8 cellular contexts compared by ENCODE assay signal in genomic region chr20:24992420-24993205, GRCh38. TPM values are rescaled to one million over a fixed set of nuclear protein-coding genes. Genes with fewer than 3 reads are reported as not detected.
DNase-seq lines count a peak whose midpoint lies in the region; ATAC-seq lines count a peak whose summit lies in the region.

TSS of gene APMAP (minus strand) at chr20:24992751. CDS start at chr20:24992688, 63 bp downstream.

- no peaks in the 10 kb centered on the region for H3K9me3 ChIP-seq in KOPT-K1 (ENCODE audit: insufficient read depth, low read length, poor library complexity, severe bottlenecking)
- no peaks in the 10 kb centered on the region for H3K9me3 ChIP-seq in naive thymus-derived CD4-positive, alpha-beta T cell (ENCODE audit: control insufficient read depth in 2 of 3, low read length in 3 of 3)

- peaks cover 0 to 14% (median 0%) of the 10 kb centered on the region in 5 donors for H3K36me3 Mint-ChIP-seq in naive thymus-derived CD4-positive, alpha-beta T cell
- H3K36me3 Mint-ChIP-seq in stimulated activated naive B cell treated with anti-CD40 and anti-IgM and Interleukin-4, amounts not matched to agents 10 μg/mL and 1 μg/mL and 100 μg/mL, for 72 hours, result peaks cover 6 to 17% of the 10 kb centered on the region in 2 donors

- H3K4me1 Mint-ChIP-seq in naive thymus-derived CD4-positive, alpha-beta T cell, result peaks cover 39 to 71% (median 57%) of the 10 kb centered on the region in 7 donors
- peaks cover 42 to 59% of the 10 kb centered on the region in 2 donors for H3K4me1 Mint-ChIP-seq in stimulated activated naive B cell treated with anti-CD40 and anti-IgM and Interleukin-4, amounts not matched to agents 10 μg/mL and 1 μg/mL and 100 μg/mL, for 72 hours

- H3K27me3 Mint-ChIP-seq in naive thymus-derived CD4-positive, alpha-beta T cell, result peaks cover 0 to 15% (median 0%) of the 10 kb centered on the region in 5 donors
- H3K27me3 Mint-ChIP-seq in stimulated activated naive B cell treated with anti-CD40 and anti-IgM and Interleukin-4, amounts not matched to agents 10 μg/mL and 1 μg/mL and 100 μg/mL, for 72 hours, result no peaks in the 10 kb centered on the region

- peaks cover 27 to 36% of the 10 kb centered on the region in 2 donors for H3K4me1 ChIP-seq in naive thymus-derived CD4-positive, alpha-beta T cell (ENCODE audit: control insufficient read depth in 2 of 2, insufficient read depth in 2 of 2, low read length in 2 of 2)

- peak within 1 kb of the TSS; percentile 90 for H3K4me3 ChIP-seq in naive thymus-derived CD4-positive, alpha-beta T cell (ENCODE audit: low read length)

- H3K27me3 ChIP-seq in naive thymus-derived CD4-positive, alpha-beta T cell (ENCODE audit: control insufficient read depth in 2 of 2, insufficient read depth in 2 of 2, low read length in 2 of 2), result no peaks in the 10 kb centered on the region

- CTCF ChIA-PET in naive thymus-derived CD4-positive, alpha-beta T cell (lab: Charles Lee), result interaction anchor here (1.2 to 4.0 kb wide), 5 partner anchors 66 to 406 kb away, joined by 5 to 122 read pairs (median 10); partner anchors contain the start of gene ACSS1

- no peaks in the 10 kb centered on the region for H3K9me3 Mint-ChIP-seq in naive thymus-derived CD4-positive, alpha-beta T cell
- no peaks in the 10 kb centered on the region for H3K9me3 Mint-ChIP-seq in stimulated activated naive B cell treated with anti-CD40 and anti-IgM and Interleukin-4, amounts not matched to agents 10 μg/mL and 1 μg/mL and 100 μg/mL, for 72 hours

- peak; percentile 97 for ATAC-seq in GM21825 (IDR thresholded peaks at IDR 0.05; ENCODE audit: unreplicated experiment)
- peak; percentile 96 for ATAC-seq in naive thymus-derived CD4-positive, alpha-beta T cell
- ATAC-seq in stimulated activated naive B cell treated with anti-CD40 and anti-IgM and Interleukin-4, amounts not matched to agents 10 μg/mL and 1 μg/mL and 100 μg/mL, for 72 hours (replicated peaks), result peak; percentile 95 to 97

- H3K4me3 Mint-ChIP-seq in naive thymus-derived CD4-positive, alpha-beta T cell, result peak within 1 kb of the TSS; percentile 88 to 96 (median 94)
- peak within 1 kb of the TSS; percentile 94 to 97 for H3K4me3 Mint-ChIP-seq in stimulated activated naive B cell treated with anti-CD40 and anti-IgM and Interleukin-4, amounts not matched to agents 10 μg/mL and 1 μg/mL and 100 μg/mL, for 72 hours

- DNase-seq in Daoy (ENCODE audit: low read depth) (peak; percentile 96), RKO (ENCODE audit: low spot score) (peak; percentile 95), fibroblast of gingiva (ENCODE audit: low read depth) (peak; percentile 90)
- DNase-seq in activated T-helper 1 cell treated with anti-CD3 and anti-CD28 coated beads, Interleukin-2, amount 50 U/mL, for 16 hours (ENCODE audit: low read depth in 1 of 2, low spot score in 1 of 2), result peak; percentile 94 to 95
- peak; percentile 88 to 97 (median 94) for DNase-seq in naive thymus-derived CD4-positive, alpha-beta T cell
- peak; percentile 94 for DNase-seq in stimulated activated naive B cell treated with anti-CD40 and anti-IgM and Interleukin-4, amounts not matched to agents 10 μg/mL and 1 μg/mL and 100 μg/mL, for 72 hours

- intact Hi-C loops in naive thymus-derived CD4-positive, alpha-beta T cell (cut with micrococcal nuclease), result loop anchor here (1.0 to 10.0 kb wide), 22 partner anchors 43 to 1642 kb away; partner anchors contain the start of genes ABHD12 (in 2 of the 2), ACSS1 (in 2 of the 2), CST7 (in 2 of the 2) and ENTPD6 (in 1 of the 2)

- peak within 1 kb of the TSS; percentile 79 for H3K27ac ChIP-seq in KOPT-K1 (ENCODE audit: low read depth, low read length, poor library complexity, severe bottlenecking)
- peak within 1 kb of the TSS; percentile 97 for H3K27ac ChIP-seq in naive thymus-derived CD4-positive, alpha-beta T cell (ENCODE audit: low read depth, low read length)

- H3K27ac Mint-ChIP-seq in naive thymus-derived CD4-positive, alpha-beta T cell, result peak within 1 kb of the TSS; percentile 93 to 98 (median 97)
- peak within 1 kb of the TSS; percentile 98 for H3K27ac Mint-ChIP-seq in stimulated activated naive B cell treated with anti-CD40 and anti-IgM and Interleukin-4, amounts not matched to agents 10 μg/mL and 1 μg/mL and 100 μg/mL, for 72 hours

- POLR2A ChIA-PET in naive thymus-derived CD4-positive, alpha-beta T cell (lab: Charles Lee), result interaction anchor here (0.6 to 7.6 kb wide), 9 partner anchors 43 to 1068 kb away, joined by 3 to 95 read pairs (median 5); partner anchors contain the start of genes ACSS1, CST7 and ENTPD6

- peaks cover 9% of the 10 kb centered on the region for H3K36me3 ChIP-seq in KOPT-K1 (ENCODE audit: insufficient read depth, low read length)
- H3K36me3 ChIP-seq in naive thymus-derived CD4-positive, alpha-beta T cell (ENCODE audit: control insufficient read depth in 2 of 3, insufficient read depth in 3 of 3, low read length in 3 of 3), result peaks cover 0 to 3% (median 0%) of the 10 kb centered on the region in 3 experiments

RNA-seq across cellular contexts. Expression of gene APMAP, which starts in this region (rescaled TPM):
- 77.7 and 79.2 TPM in 2 replicates for total RNA-seq in Daoy (2014; rRNA removed; shearing (Covaris generic))
- total RNA-seq in naive thymus-derived CD4-positive, alpha-beta T cell, result 10 to 100 TPM; 28.2 to 47.3 (median 38.8) TPM
- polyA plus RNA-seq in naive thymus-derived CD4-positive, alpha-beta T cell, result 10 to 100 TPM; 70.2 to 74.6 TPM

Comparison
In these comparisons a context has a peak if more than half of its experiments do, and no peak if none do; other contexts are left out.
1. Peak in every context shown above with its lines: DNase-seq, ATAC-seq, H3K4me3 ChIP-seq and H3K27ac ChIP-seq.